In the genomic region with DNA sequence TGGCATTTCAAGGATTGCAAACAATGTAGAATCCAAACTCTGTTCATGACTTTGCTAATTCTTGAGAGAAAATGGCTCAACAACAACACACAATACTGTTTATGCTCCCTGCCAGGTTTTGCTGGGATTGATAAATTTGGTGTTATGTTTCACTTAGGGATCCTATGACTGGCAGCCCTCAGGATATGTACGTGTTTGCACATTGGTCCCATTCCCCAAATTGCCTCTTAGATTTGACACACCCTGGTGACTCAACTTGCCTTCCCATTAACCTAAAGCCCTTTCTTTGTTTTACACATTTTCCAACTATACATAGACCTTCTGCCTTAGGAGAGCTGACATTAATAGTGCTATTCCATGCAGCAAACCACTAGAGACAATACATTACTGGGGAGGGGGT, we compare ENCODE assay signal across 30 cellular contexts.
"Had no signal": no experiment of that assay in that cellular context is flagged by ENCODE, and none has a peak within 500 bp of the region (broad histone marks: within the 10 kb centered on the region; RNA-seq: fewer than 3 reads in every experiment).

No MANE protein-coding gene starts in this region.

- ATAC-seq: activated CD8-positive, alpha-beta T cell treated with anti-CD3 and anti-CD28 coated beads for 36 hours; activated T-cell treated with anti-CD3 and anti-CD28 coated beads, Interleukin-2, amount 50 U/mL, for 72 hours; activated T-helper 17 cell treated with anti-CD3 and anti-CD28 coated beads, Interleukin-2, amount 50 U/mL, for 72 hours; PC-3 had no signal

- H3K36me3 ChIP-seq: ascending aorta, Peyer's patch, SJCRH30, WERI-Rb-1 had no signal

- H3K4me3 ChIP-seq: ascending aorta, Peyer's patch, SJCRH30, SK-N-MC had no signal

- H3K27me3 ChIP-seq: ascending aorta, Peyer's patch, SJCRH30 had no signal

- H3K4me1 ChIP-seq: ascending aorta, Peyer's patch, SJCRH30 had no signal

- DNase-seq: activated CD4-positive, alpha-beta T cell treated with anti-CD3 and anti-CD28 coated beads for 1 hour; activated CD4-positive, alpha-beta T cell treated with anti-CD3 and anti-CD28 coated beads for 48 hours; activated CD4-positive, CD25-positive, alpha-beta regulatory T cell; activated CD8-positive, alpha-beta T cell treated with anti-CD3 and anti-CD28 coated beads for 36 hours; activated effector memory CD4-positive, alpha-beta T cell treated with anti-CD3 and anti-CD28 coated beads, Interleukin-2, amount 50 U/mL, for 16 hours; activated naive CD4-positive, alpha-beta T cell; activated naive CD8-positive, alpha-beta T cell treated with anti-CD3 and anti-CD28 coated beads, Interleukin-2, amount 10 ng/mL, durations not matched to agents 7 days and 5 days; activated T-cell treated with anti-CD3 and anti-CD28 coated beads, Interleukin-2, amount 50 U/mL, for 1 hour; activated T-cell treated with anti-CD3 and anti-CD28 coated beads, Interleukin-2, amount 50 U/mL, for 72 hours; amygdala; NCI-H1092 treated with DMSO at 0.1 percent for 48 hours; NCI-H1417; NCI-H146; NCI-H187; NCI-H2029 treated with DMSO at 0.1 percent for 48 hours; NCI-H2107; NCI-H226; NCI-H446 treated with DMSO at 0.1 percent for 48 hours; NCI-H524; PC-3; Peyer's patch; Right ventricle myocardium superior; RPMI8226; SJCRH30; T1000; WERI-Rb-1 had no signal

- H3K27ac ChIP-seq: ascending aorta, KMS-11, Peyer's patch, SJCRH30, SK-N-MC, WERI-Rb-1 had no signal
